Comparison of ENCODE assay signal across 8 cellular contexts in genomic region chr9:19085295-19085694, GRCh38. TPM values are rescaled to one million over a fixed set of nuclear protein-coding genes. Genes with fewer than 3 reads are reported as not detected.
A peak's percentile ranks its signal among the peaks of the same experiment; 100 is the strongest.
DNase-seq lines count a peak whose midpoint lies in the region; ATAC-seq and TF ChIP-seq lines count a peak whose summit lies in the region.

No MANE protein-coding gene starts in this region.

- no peaks in the 10 kb centered on the region for H3K4me1 ChIP-seq in GM23248 (ENCODE audit: insufficient read depth)

- H3K4me1 Mint-ChIP-seq in Calu3 (ENCODE audit: low read depth, unreplicated experiment): no peaks in the 10 kb centered on the region

- no peak overlapping the region for H3K27ac ChIP-seq in GM23248

- no peaks in the 10 kb centered on the region for H3K9me3 ChIP-seq in GM23248 (ENCODE audit: low read depth)

- intact Hi-C loops in Calu3 (cut with micrococcal nuclease; ENCODE audit: unreplicated experiment): loop anchor here (5.0 kb wide), 1 partner anchor 87 kb away; no protein-coding TSS in a partner anchor
- intact Hi-C loops in sciatic nerve (cut with DNase I): no loop called here

- peaks cover 9% of the 10 kb centered on the region; the same call in 1 of the 2 replicates for H3K79me2 ChIP-seq in GM23248 (ENCODE audit: insufficient read depth)

- H3K4me2 ChIP-seq in GM23248 (ENCODE audit: unreplicated experiment): no peak overlapping the region

- WGBS in GM23248 (ENCODE audit: low coverage in 1 of 2, low lambda C conversion rate in 2 of 2, missing lambda C conversion rate in 2 of 2), 2 experiments: 70 to 73% methylated on average over 2 of the region's 2 CpGs

- no peaks in the 10 kb centered on the region for H3K9me2 ChIP-seq in GM23248 (ENCODE audit: insufficient read depth)

- no peak for TF ChIP-seq CTCF in Calu3 (IDR thresholded peaks at IDR 0.05; ENCODE audit: unreplicated experiment)

- H3K36me3 ChIP-seq in GM23248 (ENCODE audit: low read depth): peaks cover 33% of the 10 kb centered on the region; the same call in 1 of the 2 replicates

- H3K4me3 Mint-ChIP-seq in Calu3 (ENCODE audit: low read depth, unreplicated experiment): no peak overlapping the region

- no peaks in the 10 kb centered on the region for H3K27me3 Mint-ChIP-seq in Calu3 (ENCODE audit: unreplicated experiment)

- H3K4me3 ChIP-seq in GM23248: no peak overlapping the region

- H2AFZ ChIP-seq in GM23248: no peak overlapping the region

- no peaks in the 10 kb centered on the region for H3F3A ChIP-seq in GM23248 (ENCODE audit: insufficient read depth)

- CTCF ChIA-PET in Calu3 (lab: Charles Lee): interaction anchor here (0.7 to 1.0 kb wide), 2 partner anchors 89 to 99 kb away, joined by 3 to 5 read pairs; no protein-coding TSS in a partner anchor

- H3K27me3 ChIP-seq in GM23248 (replicated peaks; ENCODE audit: insufficient read depth): no peaks in the 10 kb centered on the region

- peaks cover 24% of the 10 kb centered on the region for H3K36me3 Mint-ChIP-seq in Calu3 (ENCODE audit: insufficient read depth, unreplicated experiment)

- in situ Hi-C loops in GM23248 (cut with MboI): loop anchor here (25.0 kb wide), 1 partner anchor 352 kb away; no protein-coding TSS in a partner anchor

- no peaks in the 10 kb centered on the region for H3K9me3 Mint-ChIP-seq in Calu3 (ENCODE audit: low read depth, unreplicated experiment)

- no peak overlapping the region for H3K9ac ChIP-seq in GM23248

- H4K20me1 ChIP-seq in GM23248 (ENCODE audit: insufficient read depth): no peaks in the 10 kb centered on the region

- ATAC-seq in sciatic nerve: no peak

- no peak overlapping the region for H3K27ac Mint-ChIP-seq in Calu3 (ENCODE audit: unreplicated experiment)

- BruUV-seq in Calu3 (replicated peaks; lab: Mats Ljungman, UMichigan): no TSS peak

- DNase-seq in COR-L47 (lab: John Stamatoyannopoulos, UW) (peak; percentile 20), GM23248 (peak; percentile 33), SKM-1 treated with dmso at 0.1 percent for 144 hours (lab: John Stamatoyannopoulos, UW; ENCODE audit: unreplicated experiment) (peak; percentile 7), iPS-NIHi11 (ENCODE audit: low spot score) (peak; percentile 55), SK-N-DZ (ENCODE audit: low spot score) (no peak), Calu3 (no peak), sciatic nerve (ENCODE audit: low spot score) (no peak)
- DNase-seq in activated effector memory CD4-positive, alpha-beta T cell treated with anti-CD3 and anti-CD28 coated beads, Interleukin-2, amount 50 U/mL, for 16 hours: no peak

RNA-seq across cellular contexts. Expression of gene HAUS6, which starts 17.4 kb away (rescaled TPM):
- 9.4 and 12.5 TPM in 2 replicates for total RNA-seq in GM23248 (2014; rRNA removed; shearing (Covaris generic))
- 7.0 and 7.7 TPM in 2 replicates for polyA plus RNA-seq in GM23248 (2016; fragmentation: Nextera tagmentation; extraction: Ambion mirVana)
- 15.3 and 18.8 TPM in 2 replicates for polyA plus RNA-seq in SK-N-DZ (2014; cell fraction: cytosol; rRNA removed)
- 15.4 and 16.4 TPM in 2 replicates for polyA plus RNA-seq in SK-N-DZ (2014; cell fraction: nucleus; rRNA removed)
- 15.4 and 15.7 TPM in 2 replicates for total RNA-seq in Calu3 (2022)
- total RNA-seq in sciatic nerve: 12.5 TPM

RNA-seq across cellular contexts. Expression of gene RRAGA, which starts 36.1 kb away (rescaled TPM):
- total RNA-seq in GM23248 (2014; rRNA removed; shearing (Covaris generic)): 53.1 and 53.3 TPM in 2 replicates
- 217 TPM in 2 replicates for polyA plus RNA-seq in GM23248 (2016; fragmentation: Nextera tagmentation; extraction: Ambion mirVana)
- 16.8 and 28.9 TPM in 2 replicates for polyA plus RNA-seq in SK-N-DZ (2014; cell fraction: cytosol; rRNA removed)
- 9.4 and 10.4 TPM in 2 replicates for polyA plus RNA-seq in SK-N-DZ (2014; cell fraction: nucleus; rRNA removed)
- total RNA-seq in Calu3 (2022): 39.7 and 40.6 TPM in 2 replicates
- 85.2 TPM for total RNA-seq in sciatic nerve

RNA-seq across cellular contexts. Expression of gene PLIN2, which starts 42.0 kb away (rescaled TPM):
- 114 and 120 TPM in 2 replicates for total RNA-seq in GM23248 (2014; rRNA removed; shearing (Covaris generic))
- 136 and 141 TPM in 2 replicates for polyA plus RNA-seq in GM23248 (2016; fragmentation: Nextera tagmentation; extraction: Ambion mirVana)
- 0.31 and 2.4 TPM in 2 replicates for polyA plus RNA-seq in SK-N-DZ (2014; cell fraction: cytosol; rRNA removed)
- 0.55 and 0.76 TPM in 2 replicates for polyA plus RNA-seq in SK-N-DZ (2014; cell fraction: nucleus; rRNA removed)
- total RNA-seq in Calu3 (2022) (not detected in 2 replicates), sciatic nerve (63.8 TPM)

RNA-seq across cellular contexts. Expression of gene SAXO1, which starts 52.3 kb away (rescaled TPM):
- not detected in 2 replicates for total RNA-seq in GM23248 (2014; rRNA removed; shearing (Covaris generic))
- polyA plus RNA-seq in GM23248 (2016; fragmentation: Nextera tagmentation; extraction: Ambion mirVana): 0.65 and 0.83 TPM in 2 replicates
- not detected in 2 replicates for polyA plus RNA-seq in SK-N-DZ (2014; cell fraction: cytosol; rRNA removed)
- not detected in 2 replicates for polyA plus RNA-seq in SK-N-DZ (2014; cell fraction: nucleus; rRNA removed)
- 0.29 TPM in 1 of 2 replicates, not detected in the other for total RNA-seq in Calu3 (2022)
- 0.49 TPM for total RNA-seq in sciatic nerve

Comparison
In these comparisons a context has a peak if more than half of its experiments do, and no peak if none do; other contexts are left out.
1. DNase-seq: peak in COR-L47 (single experiment), GM23248 (single experiment), SKM-1 treated with dmso at 0.1 percent for 144 hours (single experiment) and iPS-NIHi11 (single experiment); none in SK-N-DZ (single experiment), Calu3 (single experiment), sciatic nerve (single experiment) and activated effector memory CD4-positive, alpha-beta T cell treated with anti-CD3 and anti-CD28 coated beads, Interleukin-2, amount 50 U/mL, for 16 hours (single experiment).
2. RNA of gene PLIN2, which starts 42.0 kb away (total RNA-seq): 114 to 120 TPM in GM23248 and 63.8 TPM in sciatic nerve (single experiment); not detected in Calu3; every median in the first group is over 10 times any median in the second.